In the genomic region with DNA sequence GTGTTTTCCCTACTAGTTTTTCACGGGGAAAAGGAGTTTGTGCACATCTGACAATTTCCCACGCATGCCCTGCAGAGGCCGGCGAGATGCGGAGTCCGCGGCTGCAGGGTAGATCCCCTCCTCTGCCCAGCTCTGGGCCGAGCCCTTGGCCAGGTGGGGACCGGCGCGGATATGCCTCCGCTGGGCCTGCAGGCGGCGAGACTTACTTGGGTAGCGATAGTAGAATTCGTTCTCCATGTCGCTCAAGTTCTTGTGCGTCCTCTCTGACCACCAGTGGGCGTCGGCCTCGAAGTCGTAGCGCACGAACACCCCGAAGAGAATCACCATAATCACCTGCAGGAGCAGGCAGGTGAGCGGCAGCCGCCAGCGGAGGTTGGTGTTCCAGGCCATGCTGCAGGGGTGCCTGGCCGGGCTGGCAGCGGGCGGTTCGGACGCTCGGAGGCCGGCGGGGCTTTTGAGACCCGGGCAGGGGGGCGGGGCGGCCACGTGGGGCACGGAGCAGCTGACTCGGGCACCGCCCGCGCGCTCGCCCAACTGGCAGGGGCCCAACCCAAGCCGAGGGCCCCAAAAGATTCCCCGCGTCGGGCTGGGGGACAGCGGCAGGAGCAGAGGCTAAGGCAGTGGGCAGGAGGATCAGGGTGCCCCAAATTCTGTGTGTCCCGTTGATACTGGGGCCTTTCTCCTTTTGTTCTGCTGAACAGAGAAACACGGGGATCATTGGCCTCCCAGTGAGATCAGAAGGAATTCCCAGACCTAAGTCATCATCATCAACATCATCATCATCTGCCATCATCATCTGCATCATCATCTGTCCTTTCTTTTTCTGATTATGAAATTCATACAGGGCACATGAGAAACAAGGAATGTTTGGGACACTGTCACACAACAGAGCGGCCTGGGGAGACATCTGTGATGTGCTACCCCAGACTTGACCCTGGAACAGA, we compare ENCODE assay signal across 8 cellular contexts. TPM values are rescaled to one million over a fixed set of nuclear protein-coding genes. Genes with fewer than 3 reads are reported as not detected.
DNase-seq lines count a peak whose midpoint lies in the region; ATAC-seq, FAIRE-seq and TF ChIP-seq lines count a peak whose summit lies in the region.

A gene (minus strand): TSS at position 429 of the 944 bp plus-strand sequence. CDS start 39 bp downstream, at position 390.

- TF ChIP-seq POLR2A in GM12891 (IDR thresholded peaks at IDR 0.05; ENCODE audit: low read depth, low read length): no peak

- 0 out of 2 replicates have a peak, but pooled peaks cover 3% of the 10 kb centered on the region for H3K4me1 Mint-ChIP-seq in WTC11

- H3K27me3 Mint-ChIP-seq in WTC11 (ENCODE audit: low read depth): peaks cover 38% of the 10 kb centered on the region

- H2BK12ac ChIP-seq in neuronal stem cell (ENCODE audit: low read length): peak within 1 kb of the TSS; percentile 77

- H3K27ac ChIP-seq in AG04450 (ENCODE audit: low read depth, low read length) (no peak within 1 kb of the TSS), neuronal stem cell (replicated peaks; ENCODE audit: low read length) (no peak within 1 kb of the TSS)

- CTCF ChIA-PET in AG04450 (lab: Charles Lee): no interaction called here
- CTCF ChIA-PET in WTC11 (lab: Charles Lee): interaction anchor here (0.5 to 2.9 kb wide), 23 partner anchors 10 to 1076 kb away, joined by 3 to 27 read pairs (median 5); a partner anchor contains a TSS

- H3K9me3 ChIP-seq in AG04450 (ENCODE audit: control insufficient read depth, insufficient read depth, low read length): no peaks in the 10 kb centered on the region; the same call in 1 of the 2 replicates
- H3K9me3 ChIP-seq in neuronal stem cell (replicated peaks in 1 of 2; ENCODE audit: control insufficient read depth in 2 of 2, insufficient read depth in 1 of 2, low read depth in 1 of 2, low read length in 2 of 2): peaks cover 0 to 2% of the 10 kb centered on the region in 2 donors

- peak; percentile 91 for ATAC-seq in WTC11
- no peak for ATAC-seq in GM18520 (IDR thresholded peaks at IDR 0.05; ENCODE audit: unreplicated experiment)

- no peak within 1 kb of the TSS for H4K8ac ChIP-seq in neuronal stem cell (ENCODE audit: low read depth, low read length)

- H2AK5ac ChIP-seq in neuronal stem cell (ENCODE audit: low read depth, low read length): peak within 1 kb of the TSS; percentile 25

- H3K27me3 ChIP-seq in AG04450 (ENCODE audit: control insufficient read depth, insufficient read depth, low read length) (peaks cover 29% of the 10 kb centered on the region), neuronal stem cell (ENCODE audit: control insufficient read depth in 3 of 3, insufficient read depth in 3 of 3, low read depth in 1 of 3, low read length in 3 of 3) (peaks cover 8 to 70% (median 27%) of the 10 kb centered on the region in 3 experiments)

- H3K9me3 Mint-ChIP-seq in WTC11: no peaks in the 10 kb centered on the region

- H3K4ac ChIP-seq in neuronal stem cell (ENCODE audit: low read length): no peak within 1 kb of the TSS

- H3K36me3 Mint-ChIP-seq in WTC11: no peaks in the 10 kb centered on the region

- no peaks in the 10 kb centered on the region for H3K79me1 ChIP-seq in neuronal stem cell (ENCODE audit: low read depth, low read length)

- DNase-seq in AG04450 (ENCODE audit: low read depth, low spot score) (no peak), GM12891 (ENCODE audit: insufficient read length, low spot score) (no peak), WTC11 (ENCODE audit: low spot score) (peak; percentile 84), globus pallidus (ENCODE audit: low spot score) (peak; percentile 5), neuronal stem cell (ENCODE audit: low spot score) (peak; percentile 29), NCI-H187 treated with DMSO at 0.1 percent for 48 hours (lab: John Stamatoyannopoulos, UW) (no peak), NCI-H146 treated with DMSO at 0.1 percent for 48 hours (lab: John Stamatoyannopoulos, UW; ENCODE audit: unreplicated experiment) (no peak)

- H3K27ac Mint-ChIP-seq in WTC11: no peak within 1 kb of the TSS

- peak within 1 kb of the TSS; percentile 43 for H3K14ac ChIP-seq in neuronal stem cell (ENCODE audit: low read length)

- H3K4me3 Mint-ChIP-seq in WTC11: peak within 1 kb of the TSS; percentile 67

- H3K23ac ChIP-seq in neuronal stem cell (ENCODE audit: low read depth, low read length, poor library complexity): peak within 1 kb of the TSS; percentile 75

- H2BK5ac ChIP-seq in neuronal stem cell (ENCODE audit: low read length): peak within 1 kb of the TSS; percentile 32

- peak within 1 kb of the TSS; percentile 94 for H3K4me2 ChIP-seq in neuronal stem cell (ENCODE audit: insufficient read depth, low read length, poor library complexity, severe bottlenecking)

- WGBS in neuronal stem cell (ENCODE audit: extremely low coverage in 2 of 2, insufficient read length in 2 of 2, insufficient replicate concordance in 1 of 2), 2 donors: no CpG with 5 or more reads among the region's 55 CpGs

- H3K18ac ChIP-seq in neuronal stem cell (ENCODE audit: low read length): no peak within 1 kb of the TSS

- H3K4me1 ChIP-seq in neuronal stem cell (ENCODE audit: control insufficient read depth in 2 of 2, insufficient read depth in 1 of 2, low read depth in 1 of 2, low read length in 2 of 2): no peaks in the 10 kb centered on the region

- H2AFZ ChIP-seq in neuronal stem cell (ENCODE audit: low read length): peak within 1 kb of the TSS; percentile 90

- peak; percentile 78 for FAIRE-seq in GM12891 (lab: Jason Lieb, UNC)

- POLR2A ChIA-PET in AG04450 (lab: Yijun Ruan, JAX): no interaction called here
- POLR2A ChIA-PET in WTC11 (lab: Charles Lee): no interaction called here

- H2BK15ac ChIP-seq in neuronal stem cell (ENCODE audit: low read length): no peak within 1 kb of the TSS

- no peak within 1 kb of the TSS for H2BK120ac ChIP-seq in neuronal stem cell (ENCODE audit: low read depth, low read length)

- H3K36me3 ChIP-seq in neuronal stem cell (replicated peaks in 1 of 2; ENCODE audit: control insufficient read depth in 2 of 2, insufficient read depth in 2 of 2, low read length in 2 of 2): no peaks in the 10 kb centered on the region

- H4K91ac ChIP-seq in neuronal stem cell (ENCODE audit: low read depth, low read length, poor library complexity): no peak within 1 kb of the TSS

- TF ChIP-seq CTCF in AG04450 (IDR thresholded peaks at IDR 0.05; ENCODE audit: low read depth, low read length) (peak; percentile 27; the same call in 1 of the 2 replicates), WTC11 (IDR thresholded peaks at IDR 0.05) (no peak)

- H3K4me3 ChIP-seq in AG04450 (ENCODE audit: low read depth, low read length) (peak within 1 kb of the TSS; percentile 17; the same call in 1 of the 2 replicates), neuronal stem cell (ENCODE audit: low read length in 2 of 2) (peak within 1 kb of the TSS in 1 of 2 donors; percentile 78)

- H3K9ac ChIP-seq in neuronal stem cell (ENCODE audit: low read depth, low read length, poor library complexity): peak within 1 kb of the TSS; percentile 68

TF ChIP-seq in GM12891, 5 proteins besides CTCF, POLR2A, EP300 and RAD21:
- no peak for TF ChIP-seq PAX5 (IDR thresholded peaks at IDR 0.05; ENCODE audit: insufficient read depth, low read length, severe bottlenecking)
- no peak for TF ChIP-seq SPI1 (IDR thresholded peaks at IDR 0.05; ENCODE audit: low read depth, low read length)
- no peak for TF ChIP-seq POLR2AphosphoS5 (IDR thresholded peaks at IDR 0.05; ENCODE audit: low read depth, low read length)
- no peak for TF ChIP-seq POU2F2 (IDR thresholded peaks at IDR 0.05; ENCODE audit: low read depth, low read length)
- no peak for TF ChIP-seq TAF1 (IDR thresholded peaks at IDR 0.05; ENCODE audit: low read depth, low read length)

TF ChIP-seq in WTC11, 78 proteins besides CTCF, POLR2A, EP300 and RAD21 (continues in another document):
- TF ChIP-seq, protein P1, sequence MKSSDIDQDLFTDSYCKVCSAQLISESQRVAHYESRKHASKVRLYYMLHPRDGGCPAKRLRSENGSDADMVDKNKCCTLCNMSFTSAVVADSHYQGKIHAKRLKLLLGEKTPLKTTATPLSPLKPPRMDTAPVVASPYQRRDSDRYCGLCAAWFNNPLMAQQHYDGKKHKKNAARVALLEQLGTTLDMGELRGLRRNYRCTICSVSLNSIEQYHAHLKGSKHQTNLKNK (CRISPR knock-in tag; IDR thresholded peaks at IDR 0.05): no peak
- no peak for TF ChIP-seq ZNF263 (CRISPR knock-in tag; IDR thresholded peaks at IDR 0.05; ENCODE audit: low read depth)
- no peak for TF ChIP-seq NFYB (CRISPR knock-in tag; conservative IDR thresholded peaks at IDR 0.05; ENCODE audit: low read depth)
- no peak for TF ChIP-seq HMGA2 (CRISPR knock-in tag; IDR thresholded peaks at IDR 0.05)
- TF ChIP-seq, protein P2, sequence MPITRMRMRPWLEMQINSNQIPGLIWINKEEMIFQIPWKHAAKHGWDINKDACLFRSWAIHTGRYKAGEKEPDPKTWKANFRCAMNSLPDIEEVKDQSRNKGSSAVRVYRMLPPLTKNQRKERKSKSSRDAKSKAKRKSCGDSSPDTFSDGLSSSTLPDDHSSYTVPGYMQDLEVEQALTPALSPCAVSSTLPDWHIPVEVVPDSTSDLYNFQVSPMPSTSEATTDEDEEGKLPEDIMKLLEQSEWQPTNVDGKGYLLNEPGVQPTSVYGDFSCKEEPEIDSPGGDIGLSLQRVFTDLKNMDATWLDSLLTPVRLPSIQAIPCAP (CRISPR knock-in tag; IDR thresholded peaks at IDR 0.05): no peak
- TF ChIP-seq SMAD4 (CRISPR knock-in tag; IDR thresholded peaks at IDR 0.05): no peak
- TF ChIP-seq, protein P3, sequence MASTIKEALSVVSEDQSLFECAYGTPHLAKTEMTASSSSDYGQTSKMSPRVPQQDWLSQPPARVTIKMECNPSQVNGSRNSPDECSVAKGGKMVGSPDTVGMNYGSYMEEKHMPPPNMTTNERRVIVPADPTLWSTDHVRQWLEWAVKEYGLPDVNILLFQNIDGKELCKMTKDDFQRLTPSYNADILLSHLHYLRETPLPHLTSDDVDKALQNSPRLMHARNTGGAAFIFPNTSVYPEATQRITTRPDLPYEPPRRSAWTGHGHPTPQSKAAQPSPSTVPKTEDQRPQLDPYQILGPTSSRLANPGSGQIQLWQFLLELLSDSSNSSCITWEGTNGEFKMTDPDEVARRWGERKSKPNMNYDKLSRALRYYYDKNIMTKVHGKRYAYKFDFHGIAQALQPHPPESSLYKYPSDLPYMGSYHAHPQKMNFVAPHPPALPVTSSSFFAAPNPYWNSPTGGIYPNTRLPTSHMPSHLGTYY (CRISPR knock-in tag; IDR thresholded peaks at IDR 0.05): no peak

RNA-seq across cellular contexts. Expression of the gene that starts here (rescaled TPM):
- polyA plus RNA-seq in AG04450 (2011; rRNA removed): not detected in 2 replicates
- polyA minus RNA-seq in AG04450 (2011; rRNA and poly(A)+ RNA removed): not detected in 2 replicates
- polyA plus RNA-seq in GM12891 (2012; ENCODE audit: low read depth, missing spikeins): not detected
- total RNA-seq in WTC11 (2021): 0.23 to 0.37 TPM (median 0.31 TPM) in 3 replicates
- not detected for polyA plus RNA-seq in neuronal stem cell (2013, experiment 1 of 2)
- not detected for polyA plus RNA-seq in neuronal stem cell (2013, experiment 2 of 2)

Comparison
In these comparisons a context has a peak if more than half of its experiments do, and no peak if none do; other contexts are left out.
1. Peak in DNase-seq and ATAC-seq in WTC11; RNA of the gene not detected or under 1 TPM.
2. DNase-seq: peak in globus pallidus (single experiment) and neuronal stem cell (single experiment); none in AG04450 (single experiment), GM12891 (single experiment), NCI-H187 treated with DMSO at 0.1 percent for 48 hours (single experiment) and NCI-H146 treated with DMSO at 0.1 percent for 48 hours (single experiment).